17 cellular contexts compared by ENCODE assay signal in the genomic region with DNA sequence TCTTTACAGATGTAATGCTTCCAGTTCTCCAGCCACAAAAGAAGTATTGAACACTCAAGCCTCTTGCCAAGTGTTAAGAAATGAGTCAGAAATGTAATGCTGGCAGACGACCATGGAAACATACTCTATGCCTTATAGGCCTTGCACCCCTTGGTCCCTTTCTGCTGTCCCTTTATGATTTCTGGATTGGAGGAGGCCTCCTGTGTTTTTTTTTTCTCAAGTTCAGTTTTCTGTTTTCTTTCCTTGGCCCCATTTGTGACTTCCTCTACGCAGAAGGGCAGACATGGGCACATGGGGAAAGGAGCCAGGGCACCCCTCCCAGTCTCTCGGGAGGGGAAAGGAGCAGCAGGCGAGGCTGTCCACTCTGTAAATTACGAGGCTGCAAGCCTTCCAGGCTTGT. TPM values are rescaled to one million over a fixed set of nuclear protein-coding genes. Genes with fewer than 3 reads are reported as not detected.
DNase-seq lines count a peak whose midpoint lies in the region; ATAC-seq, FAIRE-seq and TF ChIP-seq lines count a peak whose summit lies in the region.
"Had no signal": no experiment of that assay in that cellular context is flagged by ENCODE, and none has a peak within 500 bp of the region (broad histone marks: within the 10 kb centered on the region; RNA-seq: fewer than 3 reads in every experiment).

No MANE protein-coding gene starts in this region.

- intact Hi-C loops in Right ventricle myocardium superior (cut with DNase I) (no loop called here), cardiac septum (cut with DNase I) (no loop called here), mucosa of descending colon (cut with DNase I, micrococcal nuclease) (no loop called here)

- H3K23ac ChIP-seq in mesendoderm (ENCODE audit: low read length) = no peak overlapping the region

- DNase-seq in Right ventricle myocardium superior (peak; percentile 63), cardiac septum (ENCODE audit: low spot score) (no peak), fibroblast of gingiva (ENCODE audit: low read depth) (peak; percentile 46), mesendoderm (no peak), GM12891 (ENCODE audit: insufficient read length, low spot score) (no peak), GM19239 (ENCODE audit: insufficient read length, low spot score) (no peak), mucosa of descending colon (no peak)
- DNase-seq: activated CD8-positive, alpha-beta memory T cell treated with anti-CD3 and anti-CD28 coated beads for 24 hours; activated effector memory CD4-positive, alpha-beta T cell treated with anti-CD3 and anti-CD28 coated beads, Interleukin-2, amount 50 U/mL, for 16 hours; effector memory CD4-positive, alpha-beta T cell; islet precursor cell; NCI-H1694 treated with DMSO at 0.1 percent for 48 hours; NCI-H69; pancreas; Peyer's patch had no signal

- H3K36me3 ChIP-seq in mesendoderm (ENCODE audit: control insufficient read depth, insufficient read depth, low read length) = no peaks in the 10 kb centered on the region
- H3K36me3 ChIP-seq in mucosa of descending colon (ENCODE audit: low read depth) = no peaks in the 10 kb centered on the region
- H3K36me3 ChIP-seq: pancreas, Peyer's patch had no signal

- H3K56ac ChIP-seq in mesendoderm (ENCODE audit: low read length) = no peak overlapping the region

- H4K8ac ChIP-seq in mesendoderm (ENCODE audit: low read depth, low read length) = no peak overlapping the region

- WGBS in mesendoderm (ENCODE audit: extremely low coverage, insufficient coverage, low lambda C conversion rate) = no CpG with 5 or more reads among the region's 5 CpGs

- no peaks in the 10 kb centered on the region for H3K27me3 ChIP-seq in mesendoderm (ENCODE audit: insufficient read depth, low read length, poor library complexity)
- H3K27me3 ChIP-seq: pancreas, Peyer's patch had no signal

- H2BK5ac ChIP-seq in mesendoderm (ENCODE audit: low read length) = no peak overlapping the region

- no peak overlapping the region for H2AK5ac ChIP-seq in mesendoderm (ENCODE audit: low read length)

- no peak overlapping the region for H3K9ac ChIP-seq in mesendoderm (ENCODE audit: low read length)

- TF ChIP-seq POLR2A in GM12891 (IDR thresholded peaks at IDR 0.05; ENCODE audit: low read depth, low read length) = no peak

- no peak overlapping the region for H2BK15ac ChIP-seq in mesendoderm (replicated peaks; ENCODE audit: low read depth)

- no peak for FAIRE-seq in GM12891 (lab: Jason Lieb, UNC)
- FAIRE-seq in GM19239 (lab: Jason Lieb, UNC) = no peak
- FAIRE-seq: A204.1, pancreas had no signal

- H3K9me3 ChIP-seq in mucosa of descending colon = no peaks in the 10 kb centered on the region
- H3K9me3 ChIP-seq: pancreas, Peyer's patch had no signal

- no peak for ATAC-seq in Right ventricle myocardium superior (ENCODE audit: poor library complexity)
- no peak for ATAC-seq in HG03095 (IDR thresholded peaks at IDR 0.05; ENCODE audit: unreplicated experiment)
- ATAC-seq in mucosa of descending colon = no peak
- ATAC-seq: pancreas had no signal

- no peak overlapping the region for H2BK120ac ChIP-seq in mesendoderm (ENCODE audit: low read depth, low read length)

- H4K5ac ChIP-seq in mesendoderm (ENCODE audit: low read length) = no peak overlapping the region

- peak overlapping the region; percentile 75 for H3K18ac ChIP-seq in mesendoderm (ENCODE audit: low read length)

- TF ChIP-seq CTCF in mucosa of descending colon (IDR thresholded peaks at IDR 0.05) = no peak

- no peaks in the 10 kb centered on the region for H3K79me1 ChIP-seq in mesendoderm (ENCODE audit: low read length)

- no peak overlapping the region for H3K4me2 ChIP-seq in mesendoderm (ENCODE audit: low read length)

- H3K4me3 ChIP-seq in mesendoderm (ENCODE audit: low read length) = no peak overlapping the region
- H3K4me3 ChIP-seq in mucosa of descending colon = no peak overlapping the region
- H3K4me3 ChIP-seq: pancreas, Peyer's patch had no signal

- no peak overlapping the region for H3K27ac ChIP-seq in mesendoderm (ENCODE audit: low read depth, low read length)
- H3K27ac ChIP-seq: pancreas, Peyer's patch had no signal

- H3K4me1 ChIP-seq in mesendoderm (ENCODE audit: control insufficient read depth, low read depth, low read length) = no peaks in the 10 kb centered on the region
- H3K4me1 ChIP-seq in mucosa of descending colon (ENCODE audit: low read depth) = no peaks in the 10 kb centered on the region
- H3K4me1 ChIP-seq: pancreas, Peyer's patch had no signal

- no peaks in the 10 kb centered on the region for H3K79me2 ChIP-seq in mesendoderm (ENCODE audit: control insufficient read depth, insufficient read depth, low read length)

- H3K4ac ChIP-seq in mesendoderm (ENCODE audit: low read depth, low read length) = no peak overlapping the region

TF ChIP-seq in GM12891, 5 proteins besides CTCF, POLR2A, EP300 and RAD21:
- TF ChIP-seq SPI1 (IDR thresholded peaks at IDR 0.05; ENCODE audit: low read depth, low read length) = no peak
TF ChIP-seq in GM12891: peak in this region for 0.

RNA-seq across cellular contexts. Expression of gene SNX18, which starts 53.4 kb away (rescaled TPM):
- 24.9 TPM for total RNA-seq in Right ventricle myocardium superior
- 24.2 TPM for total RNA-seq in cardiac septum
- polyA plus RNA-seq in mesendoderm (2013, experiment 1 of 2) = 20.7 TPM
- polyA plus RNA-seq in mesendoderm (2013, experiment 2 of 2) = 20.4 TPM
- 0.33 TPM for polyA plus RNA-seq in GM12891 (2012; ENCODE audit: low read depth, missing spikeins)
- 10 to 100 TPM in 2 of 3 donors, 1 to 10 TPM in 1; 8.7 to 28.9 (median 13.7) TPM for total RNA-seq in mucosa of descending colon

Comparison
In these comparisons a context has a peak if more than half of its experiments do, and no peak if none do; other contexts are left out.
1. DNase-seq: peak in Right ventricle myocardium superior (single experiment) and fibroblast of gingiva (single experiment); none in cardiac septum (single experiment), mesendoderm (single experiment), GM12891 (single experiment), GM19239 (single experiment) and mucosa of descending colon (0 of 3).